Comparison of ENCODE assay signal across 9 cellular contexts in genomic region chr17:7445011-7445927, GRCh38. TPM values are rescaled to one million over a fixed set of nuclear protein-coding genes. Genes with fewer than 3 reads are reported as not detected.
DNase-seq lines count a peak whose midpoint lies in the region; TF ChIP-seq lines count a peak whose summit lies in the region.
"Had no signal": no experiment of that assay in that cellular context is flagged by ENCODE, and none has a peak within 500 bp of the region (broad histone marks: within the 10 kb centered on the region; RNA-seq: fewer than 3 reads in every experiment).

Gene CHRNB1 (plus strand): TSS chr17:7445061. CDS start chr17:7445128, 67 bp downstream.

- in situ Hi-C loops in Caki2 (cut with HindIII; ENCODE audit: low pct_unique_long_range_greater_than_20kb, low sequenced_read_pairs): no loop called here
- in situ Hi-C loops in transverse colon (cut with MboI; ENCODE audit: low pct_ligation_motif_present in 1 of 4, low pct_unique_long_range_greater_than_20kb in 1 of 4, low sequenced_read_pairs in 3 of 4): no loop called here

- H3K27me3 ChIP-seq in esophagus muscularis mucosa (peaks cover 0 to 91% (median 37%) of the 10 kb centered on the region in 4 donors), transverse colon (peaks cover 61% of the 10 kb centered on the region)

- TF ChIP-seq POLR2A in esophagus muscularis mucosa (IDR thresholded peaks at IDR 0.05; ENCODE audit: low read depth) (no peak), transverse colon (IDR thresholded peaks at IDR 0.05) (no peak)

- peaks cover 11% of the 10 kb centered on the region for H3K36me3 Mint-ChIP-seq in activated CD4-positive, alpha-beta memory T cell treated with anti-CD3 and anti-CD28 coated beads, Interleukin-2, amount 10 ng/mL, durations not matched to agents 7 days and 5 days (ENCODE audit: low read depth)

- TF ChIP-seq CTCF in esophagus muscularis mucosa (IDR thresholded peaks at IDR 0.05) (no peak), transverse colon (IDR thresholded peaks at IDR 0.05) (peak in 2 of 5 experiments; percentile 20 to 22)

- no peak for TF ChIP-seq EP300 in esophagus muscularis mucosa (IDR thresholded peaks at IDR 0.05)
- no peak for TF ChIP-seq EP300 in transverse colon (IDR thresholded peaks at IDR 0.05; ENCODE audit: low read depth)

- peaks cover 62% of the 10 kb centered on the region for H3K27me3 Mint-ChIP-seq in activated CD4-positive, alpha-beta memory T cell treated with anti-CD3 and anti-CD28 coated beads, Interleukin-2, amount 10 ng/mL, durations not matched to agents 7 days and 5 days

- peak within 1 kb of the TSS; percentile 59 for H3K4me3 Mint-ChIP-seq in activated CD4-positive, alpha-beta memory T cell treated with anti-CD3 and anti-CD28 coated beads, Interleukin-2, amount 10 ng/mL, durations not matched to agents 7 days and 5 days

- DNase-seq in Caki2 (ENCODE audit: low read depth) (peak; percentile 58), HUDEP-2 (lab: John Stamatoyannopoulos, UW; ENCODE audit: unreplicated experiment in 76 of 76) (peak in 43 of 76 experiments; percentile 9 to 59 (median 36)), esophagus muscularis mucosa (ENCODE audit: extremely low spot score) (peak; percentile 93), middle frontal gyrus (ENCODE audit: extremely low spot score, low spot score) (peak; percentile 31), transverse colon (peak; percentile 91), DMS 273 (lab: John Stamatoyannopoulos, UW; ENCODE audit: unreplicated experiment) (no peak), AML-193 (lab: John Stamatoyannopoulos, UW) (no peak)
- DNase-seq in activated CD4-positive, alpha-beta memory T cell treated with anti-CD3 and anti-CD28 coated beads, Interleukin-2, amount 10 ng/mL, durations not matched to agents 7 days and 5 days: peak; percentile 34

- no peaks in the 10 kb centered on the region for H3K36me3 ChIP-seq in esophagus muscularis mucosa
- H3K36me3 ChIP-seq in transverse colon: no peaks in the 10 kb centered on the region

- H3K27ac ChIP-seq in esophagus muscularis mucosa (replicated peaks in 1 of 4) (no peak within 1 kb of the TSS), transverse colon (peak within 1 kb of the TSS in 2 of 4 donors; percentile 36 to 49)
- H3K27ac ChIP-seq: KMS-11 had no signal

- CTCF ChIA-PET in activated CD4-positive, alpha-beta memory T cell treated with anti-CD3 and anti-CD28 coated beads, Interleukin-2, amount 10 ng/mL, durations not matched to agents 7 days and 5 days (lab: Charles Lee): interaction anchor here (1.5 to 5.7 kb wide), 4 partner anchors 9 to 144 kb away, joined by 3 to 30 read pairs (median 8); partner anchors contain the start of genes SENP3 and TMEM102

- H3K9me3 Mint-ChIP-seq in activated CD4-positive, alpha-beta memory T cell treated with anti-CD3 and anti-CD28 coated beads, Interleukin-2, amount 10 ng/mL, durations not matched to agents 7 days and 5 days: no peaks in the 10 kb centered on the region

- H3K9me3 ChIP-seq in esophagus muscularis mucosa (no peaks in the 10 kb centered on the region), transverse colon (no peaks in the 10 kb centered on the region)

- H3K4me1 Mint-ChIP-seq in activated CD4-positive, alpha-beta memory T cell treated with anti-CD3 and anti-CD28 coated beads, Interleukin-2, amount 10 ng/mL, durations not matched to agents 7 days and 5 days: peaks cover 23% of the 10 kb centered on the region

- H3K4me3 ChIP-seq in esophagus muscularis mucosa: peak within 1 kb of the TSS; percentile 39 to 57 (median 50)
- peak within 1 kb of the TSS; percentile 14 to 44 (median 30) for H3K4me3 ChIP-seq in transverse colon

- H3K27ac Mint-ChIP-seq in activated CD4-positive, alpha-beta memory T cell treated with anti-CD3 and anti-CD28 coated beads, Interleukin-2, amount 10 ng/mL, durations not matched to agents 7 days and 5 days: no peak within 1 kb of the TSS

- POLR2A ChIA-PET in activated CD4-positive, alpha-beta memory T cell treated with anti-CD3 and anti-CD28 coated beads, Interleukin-2, amount 10 ng/mL, durations not matched to agents 7 days and 5 days (lab: Charles Lee): interaction anchor here (1.4 to 14.4 kb wide), 4 partner anchors 9 to 127 kb away, joined by 5 to 232 read pairs (median 33); partner anchors contain the start of genes POLR2A, SLC35G6, TMEM102 and ZBTB4

- 7% methylated on average over 35 of the region's 58 CpGs for WGBS in esophagus muscularis mucosa
- WGBS in transverse colon (ENCODE audit: low coverage in 1 of 2), 2 donors: 6 to 15% methylated on average over 4 to 43 of the region's 58 CpGs

- intact Hi-C loops in esophagus muscularis mucosa (cut with DNase I): no loop called here
- intact Hi-C loops in transverse colon (cut with DNase I; ENCODE audit: low total_unique reads): no loop called here

- H3K4me1 ChIP-seq in esophagus muscularis mucosa (peaks cover 20 to 36% (median 32%) of the 10 kb centered on the region in 4 donors), transverse colon (peaks cover 3 to 27% (median 14%) of the 10 kb centered on the region in 4 donors)

RNA-seq across cellular contexts. Expression of gene CHRNB1, which starts in this region (rescaled TPM):
- total RNA-seq in Caki2 (2014; rRNA removed; shearing (Covaris generic); ENCODE audit: low replicate concordance): 4.0 and 11.0 TPM in 2 replicates
- total RNA-seq in activated CD4-positive, alpha-beta memory T cell treated with anti-CD3 and anti-CD28 coated beads, Interleukin-2, amount 10 ng/mL, durations not matched to agents 7 days and 5 days: 10 to 100 TPM; 13.0 to 14.6 TPM
- total RNA-seq in esophagus muscularis mucosa (10 to 100 TPM in 1 of 4 donors, 1 to 10 TPM in 3; 5.0 to 12.8 (median 8.1) TPM), transverse colon (10 to 100 TPM in 1 of 4 donors, 1 to 10 TPM in 2, not detected in 1; 5.8 to 10.3 (median 8.9) TPM)

Comparison
In these comparisons a context has a peak if more than half of its experiments do, and no peak if none do; other contexts are left out.
1. DNase-seq: peak in Caki2 (single experiment), HUDEP-2 (43 of 76), activated CD4-positive, alpha-beta memory T cell treated with anti-CD3 and anti-CD28 coated beads, Interleukin-2, amount 10 ng/mL, durations not matched to agents 7 days and 5 days (single experiment), esophagus muscularis mucosa (single experiment), middle frontal gyrus (single experiment) and transverse colon (single experiment); none in DMS 273 (single experiment) and AML-193 (0 of 2).